Comparison of ENCODE assay signal across 10 cellular contexts in the genomic region with DNA sequence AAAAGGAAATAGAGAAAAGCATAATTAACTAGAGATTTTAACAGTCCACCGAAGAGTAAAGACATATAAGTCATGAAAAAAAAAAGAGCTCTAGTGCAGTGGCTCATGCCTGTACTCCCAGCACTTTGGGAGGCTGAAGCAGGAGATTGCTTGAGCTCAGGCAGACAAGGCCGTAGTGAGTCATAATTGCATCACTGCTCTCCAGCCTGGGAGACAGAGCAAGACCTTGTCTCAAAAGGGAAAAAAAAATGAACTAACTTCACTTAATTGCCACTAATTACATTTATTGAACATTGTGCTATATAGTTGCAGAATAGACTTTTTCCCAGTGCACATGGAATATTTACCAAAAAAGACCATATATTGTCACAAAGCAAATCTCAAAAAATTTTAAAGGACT.
DNase-seq lines count a peak whose midpoint lies in the region; ATAC-seq and TF ChIP-seq lines count a peak whose summit lies in the region.
"Had no signal": no experiment of that assay in that cellular context is flagged by ENCODE, and none has a peak within 500 bp of the region (broad histone marks: within the 10 kb centered on the region; RNA-seq: fewer than 3 reads in every experiment).

No MANE protein-coding gene starts in this region.

- no peak overlapping the region for H3K4me2 ChIP-seq in MM.1S (ENCODE audit: low read depth, low read length)

- no peak for ATAC-seq in GM21390 (IDR thresholded peaks at IDR 0.05; ENCODE audit: unreplicated experiment)
- ATAC-seq in CD8-positive, alpha-beta T cell, result no peak

- H3K9me3 Mint-ChIP-seq in CD8-positive, alpha-beta T cell, result no peaks in the 10 kb centered on the region

- CTCF ChIA-PET in CD8-positive, alpha-beta T cell (lab: Charles Lee), result no interaction called here

- no peak for TF ChIP-seq CTCF in MM.1S (IDR thresholded peaks at IDR 0.05; ENCODE audit: low read length)
- no peak for TF ChIP-seq CTCF in CD8-positive, alpha-beta T cell (IDR thresholded peaks at IDR 0.05)

- H3K9me2 ChIP-seq in MM.1S (replicated peaks; ENCODE audit: insufficient read depth, low read length), result no peaks in the 10 kb centered on the region

- no peak overlapping the region for H3K4me3 Mint-ChIP-seq in CD8-positive, alpha-beta T cell

- H3F3A ChIP-seq in MM.1S (ENCODE audit: insufficient read depth, low read length), result no peaks in the 10 kb centered on the region

- H4K20me1 ChIP-seq in MM.1S (ENCODE audit: insufficient read depth, low read length), result no peaks in the 10 kb centered on the region

- peak; percentile 71 for DNase-seq in ACHN
- peak; percentile 85 for DNase-seq in HCEC 1CT
- DNase-seq in SIG-M5 treated with dmso at 0.1 percent for 504 hours (lab: John Stamatoyannopoulos, UW; ENCODE audit: unreplicated experiment), result peak; percentile 79
- DNase-seq in fibroblast of peridontal ligament (ENCODE audit: extremely low read depth), result peak; percentile 88
- no peak for DNase-seq in NCI-H510A treated with DMSO at 0.1 percent for 48 hours (lab: John Stamatoyannopoulos, UW)
- DNase-seq in MM.1S, result no peak
- DNase-seq in CD8-positive, alpha-beta T cell, result no peak
- DNase-seq: NCI-H1436 had no signal

- H3K4me3 ChIP-seq in MM.1S (ENCODE audit: low read length), result no peak overlapping the region
- H3K4me3 ChIP-seq in CD8-positive, alpha-beta T cell (ENCODE audit: low read depth, low read length), result no peak overlapping the region
- H3K4me3 ChIP-seq: HAP-1 had no signal

- intact Hi-C loops in CD8-positive, alpha-beta T cell (cut with DNase I, micrococcal nuclease), result no loop called here

- H3K4me1 Mint-ChIP-seq in CD8-positive, alpha-beta T cell (ENCODE audit: low read depth), result no peaks in the 10 kb centered on the region

- H3K9me3 ChIP-seq in MM.1S (replicated peaks; ENCODE audit: insufficient read depth, low read length), result no peaks in the 10 kb centered on the region
- H3K9me3 ChIP-seq in CD8-positive, alpha-beta T cell (ENCODE audit: low read length), result no peaks in the 10 kb centered on the region
- H3K9me3 ChIP-seq: HAP-1 had no signal

- no peaks in the 10 kb centered on the region for H3K79me2 ChIP-seq in MM.1S (ENCODE audit: low read length)

- no peak overlapping the region for H3K27ac ChIP-seq in MM.1S (ENCODE audit: low read length)
- H3K27ac ChIP-seq in CD8-positive, alpha-beta T cell (ENCODE audit: low read depth, low read length), result no peak overlapping the region

- H2AFZ ChIP-seq in MM.1S (ENCODE audit: low read length), result no peak overlapping the region

- in situ Hi-C loops in ACHN (cut with HindIII; ENCODE audit: low pct_ligation_motif_present, low pct_unique_long_range_greater_than_20kb, low sequenced_read_pairs), result no loop called here

- H3K27me3 ChIP-seq in MM.1S (replicated peaks; ENCODE audit: insufficient read depth, low read length), result no peaks in the 10 kb centered on the region
- no peaks in the 10 kb centered on the region for H3K27me3 ChIP-seq in CD8-positive, alpha-beta T cell (ENCODE audit: insufficient read depth, low read length)

- H3K27me3 Mint-ChIP-seq in CD8-positive, alpha-beta T cell (ENCODE audit: low read depth), result peaks cover 2% of the 10 kb centered on the region

- POLR2A ChIA-PET in CD8-positive, alpha-beta T cell (lab: Charles Lee), result no interaction called here

- no peak overlapping the region for H3K27ac Mint-ChIP-seq in CD8-positive, alpha-beta T cell

- H3K9ac ChIP-seq in MM.1S (ENCODE audit: low read length), result no peak overlapping the region

- H3K36me3 ChIP-seq in MM.1S (replicated peaks; ENCODE audit: insufficient read depth, low read length), result no peaks in the 10 kb centered on the region
- no peaks in the 10 kb centered on the region for H3K36me3 ChIP-seq in CD8-positive, alpha-beta T cell (ENCODE audit: insufficient read depth, low read length)
- H3K36me3 ChIP-seq: HAP-1 had no signal

- no peaks in the 10 kb centered on the region for H3K4me1 ChIP-seq in MM.1S (ENCODE audit: low read length)
- no peaks in the 10 kb centered on the region for H3K4me1 ChIP-seq in CD8-positive, alpha-beta T cell (ENCODE audit: insufficient read depth, low read length)
- H3K4me1 ChIP-seq: HAP-1 had no signal

- H3K36me3 Mint-ChIP-seq in CD8-positive, alpha-beta T cell, result no peaks in the 10 kb centered on the region

Comparison
In these comparisons a context has a peak if more than half of its experiments do, and no peak if none do; other contexts are left out.
1. DNase-seq: peak in ACHN (single experiment), HCEC 1CT (single experiment), SIG-M5 treated with dmso at 0.1 percent for 504 hours (single experiment) and fibroblast of peridontal ligament (single experiment); none in NCI-H510A treated with DMSO at 0.1 percent for 48 hours (single experiment), MM.1S (single experiment) and CD8-positive, alpha-beta T cell (0 of 7).